ENCODE assay signal across 1 cellular context in the genomic region with DNA sequence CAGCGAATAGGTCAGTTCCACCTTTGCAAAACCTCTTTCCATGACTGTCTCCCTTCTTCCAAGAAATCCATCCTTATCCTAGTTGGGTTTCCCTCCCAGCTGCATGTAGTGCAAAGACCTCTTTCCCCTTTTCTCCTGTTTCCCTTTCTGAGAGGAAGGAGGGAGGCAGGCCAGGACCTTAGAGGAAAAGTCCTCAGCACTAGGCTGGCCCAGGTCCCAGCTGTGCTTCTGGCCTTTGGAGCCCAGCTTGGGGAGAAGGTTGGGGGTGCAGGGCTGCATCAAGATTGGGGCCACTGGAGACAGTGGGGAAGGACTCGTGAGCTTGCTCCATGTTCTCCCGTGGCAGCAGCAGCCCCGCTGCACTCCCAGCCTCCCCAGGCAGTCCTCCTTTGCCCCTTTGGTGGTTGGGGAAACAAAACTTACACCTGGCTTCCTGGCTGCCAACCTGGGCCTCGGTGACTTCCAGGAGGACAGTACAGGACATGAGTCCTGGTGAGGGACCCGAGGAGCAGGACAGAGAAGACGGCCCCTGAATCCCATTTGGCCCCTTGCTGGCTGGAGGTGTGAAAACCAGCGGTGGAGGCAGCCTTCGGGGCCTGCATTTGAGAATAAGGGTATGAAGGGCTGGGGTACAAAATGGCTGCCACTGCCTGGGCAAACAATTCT.
TF ChIP-seq lines count a peak whose summit lies in the region.

No MANE protein-coding gene starts in this region.

TF ChIP-seq in SK-N-SH treated with all-trans-retinoic acid at 6 μM for 48 hours, 23 proteins besides CTCF, POLR2A, EP300 and RAD21 (continued from another document):
- TF ChIP-seq, protein P1, sequence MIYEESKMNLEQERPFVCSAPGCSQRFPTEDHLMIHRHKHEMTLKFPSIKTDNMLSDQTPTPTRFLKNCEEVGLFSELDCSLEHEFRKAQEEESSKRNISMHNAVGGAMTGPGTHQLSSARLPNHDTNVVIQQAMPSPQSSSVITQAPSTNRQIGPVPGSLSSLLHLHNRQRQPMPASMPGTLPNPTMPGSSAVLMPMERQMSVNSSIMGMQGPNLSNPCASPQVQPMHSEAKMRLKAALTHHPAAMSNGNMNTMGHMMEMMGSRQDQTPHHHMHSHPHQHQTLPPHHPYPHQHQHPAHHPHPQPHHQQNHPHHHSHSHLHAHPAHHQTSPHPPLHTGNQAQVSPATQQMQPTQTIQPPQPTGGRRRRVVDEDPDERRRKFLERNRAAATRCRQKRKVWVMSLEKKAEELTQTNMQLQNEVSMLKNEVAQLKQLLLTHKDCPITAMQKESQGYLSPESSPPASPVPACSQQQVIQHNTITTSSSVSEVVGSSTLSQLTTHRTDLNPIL (CRISPR knock-in tag; IDR thresholded peaks at IDR 0.05; ENCODE audit: low read depth), result no peak
- TF ChIP-seq RARB (CRISPR knock-in tag; IDR thresholded peaks at IDR 0.05) (no peak), PPARA (CRISPR knock-in tag; IDR thresholded peaks at IDR 0.05; ENCODE audit: borderline replicate concordance) (no peak)
TF ChIP-seq in SK-N-SH treated with all-trans-retinoic acid at 6 μM for 48 hours: peak in this region for 0.
